9 cellular contexts compared by ENCODE assay signal in genomic region chr2:128379021-128380005, GRCh38.
DNase-seq lines count a peak whose midpoint lies in the region; ATAC-seq, FAIRE-seq and TF ChIP-seq lines count a peak whose summit lies in the region.
"Had no signal": no experiment of that assay in that cellular context is flagged by ENCODE, and none has a peak within 500 bp of the region (broad histone marks: within the 10 kb centered on the region; RNA-seq: fewer than 3 reads in every experiment).

No MANE protein-coding gene starts in this region.

- intact Hi-C loops in left ventricle myocardium superior (cut with micrococcal nuclease): no loop called here

- H3K9ac ChIP-seq in astrocyte (ENCODE audit: low read length): no peak overlapping the region

- no peaks in the 10 kb centered on the region for H3K79me2 ChIP-seq in astrocyte (ENCODE audit: insufficient read depth, low read length)

- H3K4me3 Mint-ChIP-seq in astrocyte (ENCODE audit: unreplicated experiment): no peak overlapping the region

- H3K36me3 ChIP-seq in H7 (replicated peaks; ENCODE audit: control insufficient read depth, insufficient read depth, low read length) (no peaks in the 10 kb centered on the region), astrocyte (ENCODE audit: insufficient read depth, low read length) (no peaks in the 10 kb centered on the region)

- DNase-seq in H7 (peak; percentile 76), astrocyte (ENCODE audit: low read depth) (peak; percentile 42), left ventricle myocardium superior (peak; percentile 80), retinal pigment epithelial cell (ENCODE audit: low read depth) (peak; percentile 14), DMS79 treated with DMSO at 0.1 percent for 48 hours (lab: John Stamatoyannopoulos, UW) (no peak), middle frontal gyrus (ENCODE audit: extremely low spot score, low spot score) (no peak), NCI-H526 (lab: John Stamatoyannopoulos, UW) (no peak)
- DNase-seq: RPMI8226 had no signal

- no peaks in the 10 kb centered on the region for H3K9me3 Mint-ChIP-seq in astrocyte (ENCODE audit: unreplicated experiment)

- no peaks in the 10 kb centered on the region for H3K36me3 Mint-ChIP-seq in astrocyte (ENCODE audit: low read depth, unreplicated experiment)

- TF ChIP-seq CTCF in astrocyte (IDR thresholded peaks at IDR 0.05; ENCODE audit: insufficient read depth, low read depth, low read length): no peak
- TF ChIP-seq CTCF in retinal pigment epithelial cell (conservative IDR thresholded peaks at IDR 0.05; ENCODE audit: low read depth, low read length): no peak

- peaks cover 12% of the 10 kb centered on the region for H3K4me1 Mint-ChIP-seq in astrocyte (ENCODE audit: low read depth, unreplicated experiment)

- H3K27ac ChIP-seq in astrocyte (ENCODE audit: low read depth, low read length): no peak overlapping the region

- peaks cover 18% of the 10 kb centered on the region for H3K4me1 ChIP-seq in astrocyte (ENCODE audit: insufficient read depth, low read length)

- no peak overlapping the region for H3K27ac Mint-ChIP-seq in astrocyte (ENCODE audit: unreplicated experiment)

- H3K4me3 ChIP-seq in H7 (ENCODE audit: insufficient read depth, low read depth, low read length) (no peak overlapping the region), astrocyte (ENCODE audit: insufficient read depth, low read depth, low read length) (no peak overlapping the region), retinal pigment epithelial cell (ENCODE audit: low read length) (no peak overlapping the region)

- FAIRE-seq in astrocyte (lab: Jason Lieb, UNC): no peak

- peak overlapping the region; percentile 64 for H3K4me2 ChIP-seq in astrocyte (ENCODE audit: low read length)

- H2AFZ ChIP-seq in astrocyte (ENCODE audit: low read depth, low read length): peak overlapping the region; percentile 81

- H3K27me3 ChIP-seq in H7 (ENCODE audit: control insufficient read depth, insufficient read depth, low read length): peaks cover 2% of the 10 kb centered on the region; the same call in 1 of the 2 replicates
- no peaks in the 10 kb centered on the region for H3K27me3 ChIP-seq in astrocyte (ENCODE audit: insufficient read depth, low read length)

- no peaks in the 10 kb centered on the region for H3K9me3 ChIP-seq in astrocyte (ENCODE audit: insufficient read depth, low read depth, low read length)

- peaks cover 16% of the 10 kb centered on the region for H3K27me3 Mint-ChIP-seq in astrocyte (ENCODE audit: low read depth, unreplicated experiment)

- H4K20me1 ChIP-seq in astrocyte (ENCODE audit: insufficient read depth, low read length): no peaks in the 10 kb centered on the region

- peak; percentile 92 for ATAC-seq in left ventricle myocardium superior
- ATAC-seq in GM21786 (IDR thresholded peaks at IDR 0.05; ENCODE audit: unreplicated experiment): no peak

Comparison
In these comparisons a context has a peak if more than half of its experiments do, and no peak if none do; other contexts are left out.
1. DNase-seq: peak in H7 (single experiment), astrocyte (single experiment), left ventricle myocardium superior (single experiment) and retinal pigment epithelial cell (single experiment); none in DMS79 treated with DMSO at 0.1 percent for 48 hours (single experiment), middle frontal gyrus (single experiment) and NCI-H526 (0 of 2).